ENCODE assay signal across 8 cellular contexts in the genomic region with DNA sequence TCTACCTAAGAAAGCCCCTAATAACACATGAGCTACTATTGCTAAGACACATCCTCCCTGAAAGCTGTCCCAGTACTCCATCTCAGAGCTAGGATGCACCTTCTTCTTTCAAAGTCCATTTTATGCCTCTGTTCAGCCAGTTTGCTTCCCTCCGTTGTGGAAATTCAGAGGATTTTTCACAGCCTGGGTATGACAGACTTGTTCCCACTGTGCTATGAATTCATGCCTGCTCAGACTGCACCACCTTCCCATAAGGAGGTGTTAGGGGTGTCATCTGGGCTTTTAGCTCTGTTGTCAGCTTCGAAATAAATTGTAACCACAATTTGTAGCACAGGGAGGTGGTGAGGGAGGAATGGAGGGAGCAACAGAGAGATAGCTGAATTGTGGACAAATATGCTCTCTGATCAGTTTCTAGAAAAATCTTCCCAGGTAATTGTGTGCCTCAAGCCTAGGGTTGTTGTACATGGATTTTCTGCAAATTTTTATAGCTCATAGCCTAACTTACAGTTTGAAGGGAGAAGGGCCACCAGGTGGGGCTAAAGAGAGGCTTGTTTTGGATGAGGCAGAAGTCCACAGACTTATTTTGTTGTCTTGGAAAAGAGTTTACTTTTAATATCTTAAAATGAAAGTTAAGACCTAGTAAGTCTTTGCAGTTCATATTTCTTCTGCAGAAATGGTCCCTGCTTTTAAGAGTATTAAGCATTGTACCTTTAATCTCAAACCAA.
DNase-seq lines count a peak whose midpoint lies in the region; ATAC-seq, FAIRE-seq and TF ChIP-seq lines count a peak whose summit lies in the region.

No MANE protein-coding gene starts in this region.

- no peak for TF ChIP-seq EP300 in K562 (IDR thresholded peaks at IDR 0.05; ENCODE audit: low read length)

- H3K9ac ChIP-seq in K562 (ENCODE audit: insufficient read depth in 1 of 2, low read depth in 2 of 2, low read length in 2 of 2) = no peak overlapping the region

- no peak overlapping the region for H3K4me2 ChIP-seq in K562 (ENCODE audit: insufficient read depth, low read length)

- no peaks in the 10 kb centered on the region for H3K4me1 ChIP-seq in K562 (replicated peaks in 1 of 2; ENCODE audit: control insufficient read depth in 2 of 2, insufficient read depth in 2 of 2, low read length in 2 of 2)

- ATAC-seq in GM21825 (IDR thresholded peaks at IDR 0.05; ENCODE audit: unreplicated experiment) (peak; percentile 33), K562 (peak; percentile 89), HG03095 (IDR thresholded peaks at IDR 0.05; ENCODE audit: unreplicated experiment) (no peak), T-helper 17 cell (no peak)

- no peaks in the 10 kb centered on the region for H4K20me1 ChIP-seq in K562 (replicated peaks; ENCODE audit: control insufficient read depth, insufficient read depth, low read length)

- CTCF ChIA-PET in K562 (lab: Yijun Ruan, JAX; ENCODE audit: low intra/inter-chr PET ratio) = interaction anchor here (1.3 kb wide), 1 partner anchor 377 kb away, joined by 6 read pairs; no protein-coding TSS in a partner anchor

- no peak overlapping the region for H3K27ac Mint-ChIP-seq in T-helper 17 cell

- peak; percentile 78 for FAIRE-seq in K562 (lab: Jason Lieb, UNC)

- TF ChIP-seq POLR2A in K562 (conservative IDR thresholded peaks at IDR 0.05) = no peak

- peaks cover 26% of the 10 kb centered on the region for H3K27me3 Mint-ChIP-seq in T-helper 17 cell

- in situ Hi-C loops in K562 (cut with MboI) = loop anchor here (10.0 to 25.0 kb wide), 2 partner anchors 373 to 414 kb away; no protein-coding TSS in a partner anchor

- H3K9me3 ChIP-seq in K562 (replicated peaks; ENCODE audit: control insufficient read depth, insufficient read depth, low read depth, low read length) (no peaks in the 10 kb centered on the region), T-helper 17 cell (ENCODE audit: control insufficient read depth, low read length, poor library complexity, severe bottlenecking) (no peaks in the 10 kb centered on the region)

- H3K36me3 ChIP-seq in K562 (ENCODE audit: control insufficient read depth, insufficient read depth, low read length) = no peaks in the 10 kb centered on the region

- no peaks in the 10 kb centered on the region for H3K79me2 ChIP-seq in K562 (ENCODE audit: control insufficient read depth, insufficient read depth, low read length)

- WGBS in K562 (ENCODE audit: insufficient coverage, low coverage, missing lambda C conversion rate) = 0% methylated on average over 2 of the region's 2 CpGs

- no peaks in the 10 kb centered on the region for H3K27me3 ChIP-seq in K562 (ENCODE audit: control insufficient read depth in 2 of 2, insufficient read depth in 2 of 2, low read length in 2 of 2)

- no peak overlapping the region for H3K4me3 ChIP-seq in K562

- peak; percentile 39 to 69 (median 62) for TF ChIP-seq CTCF in K562 (IDR thresholded peaks at IDR 0.05 in 2 of 3, conservative IDR thresholded peaks at IDR 0.05 in 1 of 3; ENCODE audit: insufficient read depth in 2 of 3, low read depth in 1 of 3, low read length in 3 of 3)

- intact Hi-C loops in K562 (cut with micrococcal nuclease) = loop anchor here (2.0 to 5.0 kb wide), 2 partner anchors 378 to 424 kb away; no protein-coding TSS in a partner anchor

- H2AFZ ChIP-seq in K562 (ENCODE audit: low read depth, low read length) = no peak overlapping the region

- TF ChIP-seq RAD21 in K562 (CRISPR knock-in tag; conservative IDR thresholded peaks at IDR 0.05 in 1 of 2, IDR thresholded peaks at IDR 0.05 in 1 of 2) = peak; percentile 61 to 68

- POLR2A ChIA-PET in K562 (lab: Yijun Ruan, JAX) = interaction anchor here (0.6 to 1.7 kb wide), 4 partner anchors 10 to 423 kb away, joined by 3 to 6 read pairs (median 4); no protein-coding TSS in a partner anchor

- H3K36me3 Mint-ChIP-seq in T-helper 17 cell (ENCODE audit: low read depth) = no peaks in the 10 kb centered on the region

- DNase-seq in ELR (ENCODE audit: low read depth) = peak; percentile 23
- peak; percentile 2 for DNase-seq in NCI-H1694 (lab: John Stamatoyannopoulos, UW)
- peak; percentile 45 to 60 (median 54) for DNase-seq in K562 (ENCODE audit: extremely low read depth in 1 of 4, low spot score in 3 of 4)
- DNase-seq in islet precursor cell = peak; percentile 64
- DNase-seq in stimulated activated CD8-positive, alpha-beta memory T cell treated with anti-CD3 and anti-CD28 coated beads, Interleukin-4, amount 100 ng/mL, for 48 hours = peak; percentile 60
- DNase-seq in T-helper 17 cell = no peak

- no peak overlapping the region for H3K4me3 Mint-ChIP-seq in T-helper 17 cell

- no peak overlapping the region for H3K27ac ChIP-seq in K562 (ENCODE audit: extremely low read depth, low read depth, low read length)

- H3K9me1 ChIP-seq in K562 (ENCODE audit: control insufficient read depth, insufficient read depth, low read length) = no peaks in the 10 kb centered on the region

- H3K4me1 Mint-ChIP-seq in T-helper 17 cell = no peaks in the 10 kb centered on the region

- no TSS peak for BruUV-seq in K562 (replicated peaks; lab: Mats Ljungman, UMichigan)

TF ChIP-seq in K562, 482 proteins besides CTCF, POLR2A, EP300 and RAD21:
- TF ChIP-seq MAFG (tag; conservative IDR thresholded peaks at IDR 0.05) = no peak
- peak; percentile 67 for TF ChIP-seq SMC3 (conservative IDR thresholded peaks at IDR 0.05; ENCODE audit: insufficient read depth, low read depth, low read length)
- TF ChIP-seq, protein P1, sequence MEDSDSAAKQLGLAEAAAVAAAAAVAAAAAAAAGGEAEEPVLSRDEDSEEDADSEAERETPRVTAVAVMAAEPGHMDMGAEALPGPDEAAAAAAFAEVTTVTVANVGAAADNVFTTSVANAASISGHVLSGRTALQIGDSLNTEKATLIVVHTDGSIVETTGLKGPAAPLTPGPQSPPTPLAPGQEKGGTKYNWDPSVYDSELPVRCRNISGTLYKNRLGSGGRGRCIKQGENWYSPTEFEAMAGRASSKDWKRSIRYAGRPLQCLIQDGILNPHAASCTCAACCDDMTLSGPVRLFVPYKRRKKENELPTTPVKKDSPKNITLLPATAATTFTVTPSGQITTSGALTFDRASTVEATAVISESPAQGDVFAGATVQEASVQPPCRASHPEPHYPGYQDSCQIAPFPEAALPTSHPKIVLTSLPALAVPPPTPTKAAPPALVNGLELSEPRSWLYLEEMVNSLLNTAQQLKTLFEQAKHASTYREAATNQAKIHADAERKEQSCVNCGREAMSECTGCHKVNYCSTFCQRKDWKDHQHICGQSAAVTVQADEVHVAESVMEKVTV (CRISPR knock-in tag; IDR thresholded peaks at IDR 0.05) = 0 out of 2 replicates have a peak, but pooled peaks have one; percentile 30
- TF ChIP-seq, protein P2, sequence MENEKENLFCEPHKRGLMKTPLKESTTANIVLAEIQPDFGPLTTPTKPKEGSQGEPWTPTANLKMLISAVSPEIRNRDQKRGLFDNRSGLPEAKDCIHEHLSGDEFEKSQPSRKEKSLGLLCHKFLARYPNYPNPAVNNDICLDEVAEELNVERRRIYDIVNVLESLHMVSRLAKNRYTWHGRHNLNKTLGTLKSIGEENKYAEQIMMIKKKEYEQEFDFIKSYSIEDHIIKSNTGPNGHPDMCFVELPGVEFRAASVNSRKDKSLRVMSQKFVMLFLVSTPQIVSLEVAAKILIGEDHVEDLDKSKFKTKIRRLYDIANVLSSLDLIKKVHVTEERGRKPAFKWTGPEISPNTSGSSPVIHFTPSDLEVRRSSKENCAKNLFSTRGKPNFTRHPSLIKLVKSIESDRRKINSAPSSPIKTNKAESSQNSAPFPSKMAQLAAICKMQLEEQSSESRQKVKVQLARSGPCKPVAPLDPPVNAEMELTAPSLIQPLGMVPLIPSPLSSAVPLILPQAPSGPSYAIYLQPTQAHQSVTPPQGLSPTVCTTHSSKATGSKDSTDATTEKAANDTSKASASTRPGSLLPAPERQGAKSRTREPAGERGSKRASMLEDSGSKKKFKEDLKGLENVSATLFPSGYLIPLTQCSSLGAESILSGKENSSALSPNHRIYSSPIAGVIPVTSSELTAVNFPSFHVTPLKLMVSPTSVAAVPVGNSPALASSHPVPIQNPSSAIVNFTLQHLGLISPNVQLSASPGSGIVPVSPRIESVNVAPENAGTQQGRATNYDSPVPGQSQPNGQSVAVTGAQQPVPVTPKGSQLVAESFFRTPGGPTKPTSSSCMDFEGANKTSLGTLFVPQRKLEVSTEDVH (IDR thresholded peaks at IDR 0.05; ENCODE audit: low read depth, partially characterized antibody) = no peak
- peak; percentile 46 for TF ChIP-seq PCBP2 (IDR thresholded peaks at IDR 0.05; ENCODE audit: low read depth, low read length, poor library complexity, severe bottlenecking)
- TF ChIP-seq, protein P3, sequence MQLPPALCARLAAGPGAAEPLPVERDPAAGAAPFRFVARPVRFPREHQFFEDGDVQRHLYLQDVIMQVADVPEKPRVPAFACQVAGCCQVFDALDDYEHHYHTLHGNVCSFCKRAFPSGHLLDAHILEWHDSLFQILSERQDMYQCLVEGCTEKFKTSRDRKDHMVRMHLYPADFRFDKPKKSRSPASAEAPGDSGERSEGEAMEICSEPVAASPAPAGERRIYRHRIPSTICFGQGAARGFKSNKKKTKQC (CRISPR knock-in tag; IDR thresholded peaks at IDR 0.05) = no peak

Comparison
In these comparisons a context has a peak if more than half of its experiments do, and no peak if none do; other contexts are left out.
1. DNase-seq: peak in ELR (single experiment), NCI-H1694 (single experiment), K562 (4 of 4), islet precursor cell (single experiment) and stimulated activated CD8-positive, alpha-beta memory T cell treated with anti-CD3 and anti-CD28 coated beads, Interleukin-4, amount 100 ng/mL, for 48 hours (single experiment); none in T-helper 17 cell (0 of 3).
2. ATAC-seq: peak in GM21825 (single experiment) and K562 (single experiment); none in HG03095 (single experiment) and T-helper 17 cell (single experiment).